ENCODE assay signal across 1 cellular context in genomic region chr12:6355491-6356373, GRCh38.
TF ChIP-seq lines count a peak whose summit lies in the region.

No MANE protein-coding gene starts in this region.

TF ChIP-seq in K562, 482 proteins besides CTCF, POLR2A, EP300 and RAD21:
- TF ChIP-seq ZNF592 (IDR thresholded peaks at IDR 0.05) = no peak
- no peak for TF ChIP-seq MYNN (IDR thresholded peaks at IDR 0.05)
- no peak for TF ChIP-seq MYNN (CRISPR knock-in tag; IDR thresholded peaks at IDR 0.05)
- TF ChIP-seq IRF9 (tag; IDR thresholded peaks at IDR 0.05) = no peak
- peak; percentile 64; the same call in 1 of the 2 replicates for TF ChIP-seq ZKSCAN1 (IDR thresholded peaks at IDR 0.05; ENCODE audit: low read depth, low read length)
- TF ChIP-seq MCM7 (IDR thresholded peaks at IDR 0.05) = no peak
